ENCODE assay signal across 9 cellular contexts in the genomic region with DNA sequence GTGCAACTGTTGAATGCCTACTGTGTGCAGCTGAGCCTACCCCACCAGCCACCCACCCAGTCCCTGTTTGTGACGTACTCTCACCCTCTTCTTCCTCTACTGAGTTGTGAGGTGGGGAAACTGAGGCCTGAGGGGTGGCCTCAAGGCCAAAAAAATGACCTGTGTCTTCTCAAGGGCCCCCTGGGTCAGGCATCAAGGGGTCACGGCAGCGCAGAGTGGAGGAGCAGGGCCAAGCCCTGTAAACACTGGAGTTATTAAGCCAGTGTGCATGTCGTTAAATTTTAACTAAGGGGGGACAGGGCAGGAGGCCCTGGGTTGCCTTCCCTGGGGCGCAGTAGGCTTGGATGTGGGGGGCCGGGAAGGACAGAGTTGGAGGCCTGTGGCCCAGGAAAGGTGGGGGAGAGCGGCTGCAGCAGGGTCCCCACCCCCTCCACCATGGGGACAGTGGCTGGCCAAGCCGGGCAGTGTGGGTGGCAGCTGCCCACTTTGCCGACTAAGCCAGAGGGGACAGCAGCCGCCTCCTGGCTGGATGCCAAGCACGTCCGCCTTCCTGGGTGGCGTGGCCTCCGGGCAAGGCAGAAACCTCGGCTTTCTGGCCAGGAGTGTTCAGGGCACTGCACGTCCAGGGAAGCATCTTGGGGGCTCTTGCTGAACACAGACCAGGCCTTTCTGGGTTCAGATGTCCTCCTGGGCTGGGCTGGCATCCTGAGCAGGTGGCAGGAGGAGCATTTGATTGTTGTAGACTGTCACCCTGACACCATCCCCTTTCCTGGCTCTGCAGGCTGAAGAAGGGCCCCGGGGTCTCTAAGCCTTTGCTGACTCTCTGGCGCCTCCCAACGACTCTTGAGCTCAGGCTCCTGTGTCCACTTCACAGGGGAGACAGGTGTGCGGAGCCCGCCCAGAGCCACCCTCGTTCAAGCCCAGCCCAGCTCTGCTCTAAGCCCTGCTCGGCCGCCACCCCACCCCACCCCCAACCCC. TPM values are rescaled to one million over a fixed set of nuclear protein-coding genes. Genes with fewer than 3 reads are reported as not detected.
DNase-seq lines count a peak whose midpoint lies in the region; ATAC-seq, FAIRE-seq and TF ChIP-seq lines count a peak whose summit lies in the region.
"Had no signal": no experiment of that assay in that cellular context is flagged by ENCODE, and none has a peak within 500 bp of the region (broad histone marks: within the 10 kb centered on the region; RNA-seq: fewer than 3 reads in every experiment).

No MANE protein-coding gene starts in this region.

- H3K79me2 ChIP-seq in HepG2 (ENCODE audit: insufficient read depth, low read length): no peaks in the 10 kb centered on the region

- DNase-seq in AG08396 (ENCODE audit: low spot score): peak; percentile 25
- peak; percentile 44 for DNase-seq in NCI-H2171 treated with DMSO at 0.1 percent for 48 hours (lab: John Stamatoyannopoulos, UW)
- DNase-seq in adrenal gland: peak in 6 of 7 donors; percentile 26 to 83 (median 44)
- peak; percentile 87 for DNase-seq in HepG2 (ENCODE audit: low spot score)
- no peak for DNase-seq in posterior vena cava (ENCODE audit: low spot score)

- no peaks in the 10 kb centered on the region for H4K20me1 ChIP-seq in HepG2 (ENCODE audit: insufficient read depth, low read length)

- peak overlapping the region; percentile 90 for H3K4me2 ChIP-seq in HepG2 (ENCODE audit: low read depth, low read length)

- H3K36me3 ChIP-seq in adrenal gland (replicated peaks in 1 of 2) (no peaks in the 10 kb centered on the region), HepG2 (replicated peaks in 1 of 2; ENCODE audit: control insufficient read depth in 1 of 2, insufficient read depth in 2 of 2, low read length in 2 of 2) (peaks cover 0 to 4% of the 10 kb centered on the region in 2 experiments; a peak in 3 of 5 replicates)

- peak; percentile 63 for TF ChIP-seq RAD21 in HepG2 (CRISPR knock-in tag; IDR thresholded peaks at IDR 0.05)

- peak overlapping the region; percentile 47 for H3K9ac ChIP-seq in HepG2 (ENCODE audit: insufficient read depth, low read depth, low read length)

- intact Hi-C loops in adrenal gland (cut with DNase I): no loop called here
- intact Hi-C loops in HepG2 (cut with micrococcal nuclease; ENCODE audit: unreplicated experiment): loop anchor here (1.0 kb wide), 1 partner anchor 44 kb away; no protein-coding TSS in a partner anchor
- intact Hi-C loops in posterior vena cava (cut with DNase I): no loop called here

- TF ChIP-seq CTCF in GM12873 (IDR thresholded peaks at IDR 0.05; ENCODE audit: insufficient read depth, low read depth, low read length, missing control alignments) (peak; percentile 59), adrenal gland (IDR thresholded peaks at IDR 0.05) (no peak), HepG2 (CRISPR knock-in tag; IDR thresholded peaks at IDR 0.05) (peak; percentile 82)

- peak; percentile 68 for FAIRE-seq in HepG2 (lab: Jason Lieb, UNC)
- FAIRE-seq: endothelial cell of umbilical vein had no signal

- H3K4me3 ChIP-seq in adrenal gland (no peak overlapping the region), HepG2 (replicated peaks in 1 of 3; ENCODE audit: insufficient read depth in 1 of 3, low read depth in 2 of 3, low read length in 3 of 3) (peak overlapping the region; percentile 43 to 76 (median 73); a peak in 5 of 6 replicates)

- POLR2A ChIA-PET in HepG2 (lab: Yijun Ruan, JAX): interaction anchor here (0.7 to 2.1 kb wide), 6 partner anchors 10 to 145 kb away, joined by 3 to 19 read pairs (median 6); no protein-coding TSS in a partner anchor

- TF ChIP-seq POLR2A in adrenal gland (IDR thresholded peaks at IDR 0.05) (no peak), HepG2 (IDR thresholded peaks at IDR 0.05; ENCODE audit: insufficient read depth in 1 of 2, low read depth in 2 of 2, low read length in 2 of 2) (peak in 1 of 2 experiments; percentile 67; a peak in 2 of 4 replicates)

- H3K4me1 ChIP-seq in adrenal gland (replicated peaks in 1 of 2) (peaks cover 4 to 8% of the 10 kb centered on the region in 2 donors), HepG2 (ENCODE audit: insufficient read depth, low read length) (peaks cover 8% of the 10 kb centered on the region; the same call in 1 of the 2 replicates)

- H3K27me3 ChIP-seq in adrenal gland (no peaks in the 10 kb centered on the region), HepG2 (ENCODE audit: control insufficient read depth in 1 of 2, insufficient read depth in 2 of 2, low read length in 2 of 2) (no peaks in the 10 kb centered on the region; a peak in 1 of 5 replicates)

- no peak overlapping the region for H2AFZ ChIP-seq in HepG2 (ENCODE audit: low read length)

- TSS peak; percentile 45 for BruUV-seq in HepG2 (replicated peaks; lab: Mats Ljungman, UMichigan)

- in situ Hi-C loops in HepG2 (cut with HindIII; ENCODE audit: extremely low pct_ligation_motif_present, low pct_unique_long_range_greater_than_20kb): loop anchor here (5.0 kb wide), 1 partner anchor 42 kb away; no protein-coding TSS in a partner anchor

- TF ChIP-seq EP300 in HepG2 (IDR thresholded peaks at IDR 0.05; ENCODE audit: low read depth in 2 of 2, low read length in 2 of 2) (peak in 1 of 2 experiments; percentile 75; a peak in 2 of 4 replicates), HepG2 (CRISPR knock-in tag; IDR thresholded peaks at IDR 0.05; ENCODE audit: borderline replicate concordance) (peak; percentile 31; the same call in 1 of the 2 replicates)

- CTCF ChIA-PET in HepG2 (lab: Yijun Ruan, JAX; ENCODE audit: low intra/inter-chr PET ratio, low total read pairs): interaction anchor here (1.7 kb wide), 1 partner anchor 44 kb away, joined by 21 read pairs; no protein-coding TSS in a partner anchor

- 50 to 73% (median 60%) methylated on average over 7 to 24 of the region's 24 CpGs for WGBS in adrenal gland, 4 donors
- 4% methylated on average over 6 of the region's 24 CpGs for WGBS in HepG2 (ENCODE audit: low lambda C conversion rate)

- ATAC-seq in HepG2 (peak; percentile 89), GM19395 (IDR thresholded peaks at IDR 0.05; ENCODE audit: unreplicated experiment) (no peak), HG02884 (IDR thresholded peaks at IDR 0.05; ENCODE audit: unreplicated experiment) (no peak)

- H3K9me3 ChIP-seq in adrenal gland (replicated peaks in 1 of 3): no peaks in the 10 kb centered on the region
- H3K9me3 ChIP-seq in HepG2 (ENCODE audit: low read length): no peaks in the 10 kb centered on the region

- H3K27ac ChIP-seq in adrenal gland (no peak overlapping the region), HepG2 (ENCODE audit: extremely low read length, insufficient read depth, low read length) (peak overlapping the region; percentile 66)

TF ChIP-seq in HepG2, 621 proteins besides CTCF, POLR2A, EP300 and RAD21 (continues in another document):
- TF ChIP-seq TSC22D2 (CRISPR knock-in tag; IDR thresholded peaks at IDR 0.05; ENCODE audit: borderline replicate concordance) (no peak), ZNF382 (CRISPR knock-in tag; IDR thresholded peaks at IDR 0.05; ENCODE audit: borderline replicate concordance) (no peak), NAIF1 (CRISPR knock-in tag; IDR thresholded peaks at IDR 0.05; ENCODE audit: borderline replicate concordance) (peak; percentile 60; the same call in 1 of the 2 replicates), ZNF124 (CRISPR knock-in tag; IDR thresholded peaks at IDR 0.05) (no peak), ATF7 (IDR thresholded peaks at IDR 0.05) (no peak), ATF7 (CRISPR knock-in tag; IDR thresholded peaks at IDR 0.05) (peak; percentile 36; the same call in 1 of the 2 replicates), ZNF552 (CRISPR knock-in tag; IDR thresholded peaks at IDR 0.05; ENCODE audit: borderline replicate concordance) (no peak), ETV6 (CRISPR knock-in tag; conservative IDR thresholded peaks at IDR 0.05) (no peak)

RNA-seq across cellular contexts. Expression of gene SLC29A4, which starts 1.9 kb away (rescaled TPM):
- total RNA-seq in adrenal gland (10 to 100 TPM in 2 of 8 donors, 1 to 10 TPM in 4, under 1 TPM in 2; 0.69 to 21.6 (median 2.3) TPM), HepG2 (2016; rRNA removed; fragmentation: Illumina TruSeq; extraction: Trizol) (21.2 and 31.7 TPM in 2 replicates), posterior vena cava (1 to 10 TPM in 1 of 2 donors, under 1 TPM in 1; 0.90 to 1.4 TPM)
- polyA plus RNA-seq in adrenal gland (10 to 100 TPM in 2 of 3 donors, 1 to 10 TPM in 1; 4.3 to 22.0 (median 16.6) TPM), HepG2 (2011; rRNA removed) (29.7 and 53.0 TPM in 2 replicates)
- total RNA-seq in HepG2 (2016; cell fraction: cytosol; rRNA removed; fragmentation: Illumina TruSeq; extraction: Trizol; ENCODE audit: low read depth): 33.8 and 34.7 TPM in 2 replicates
- total RNA-seq in HepG2 (2016; cell fraction: insoluble cytoplasmic fraction; rRNA removed; fragmentation: Illumina TruSeq; extraction: Trizol): 18.9 and 30.5 TPM in 2 replicates
- total RNA-seq in HepG2 (2016; cell fraction: membrane; rRNA removed; fragmentation: Illumina TruSeq; extraction: Trizol): 76.3 and 81.9 TPM in 2 replicates
- total RNA-seq in HepG2 (2016; cell fraction: nucleus; rRNA removed; fragmentation: Illumina TruSeq; extraction: Trizol): 18.2 and 22.5 TPM in 2 replicates
- polyA plus RNA-seq in HepG2 (2011; cell fraction: cytosol; rRNA removed): 23.1 and 35.9 TPM in 2 replicates
- polyA plus RNA-seq in HepG2 (2011; cell fraction: nucleus; rRNA removed): 110 and 117 TPM in 2 replicates
- polyA plus RNA-seq in HepG2 (2012): 21.6 and 26.5 TPM in 2 replicates
- polyA plus RNA-seq in HepG2 (2016; cell fraction: cytosol; fragmentation: Illumina TruSeq; extraction: Trizol; ENCODE audit: low read depth): 78.6 and 80.2 TPM in 2 replicates
- polyA plus RNA-seq in HepG2 (2016; cell fraction: insoluble cytoplasmic fraction; fragmentation: Illumina TruSeq; extraction: Trizol; ENCODE audit: low read depth): 31.0 and 42.3 TPM in 2 replicates
- polyA plus RNA-seq in HepG2 (2016; cell fraction: membrane; fragmentation: Illumina TruSeq; extraction: Trizol; ENCODE audit: low read depth): 113 and 128 TPM in 2 replicates
- 57.1 and 65.3 TPM in 2 replicates for polyA plus RNA-seq in HepG2 (2016; cell fraction: nucleus; fragmentation: Illumina TruSeq; extraction: Trizol; ENCODE audit: insufficient read depth, low read depth)
- 1.5 and 136 TPM in 2 replicates for polyA minus RNA-seq in HepG2 (2011; rRNA and poly(A)+ RNA removed; ENCODE audit: low replicate concordance)
- polyA minus RNA-seq in HepG2 (2011; cell fraction: cytosol; rRNA and poly(A)+ RNA removed): 23.7 and 26.6 TPM in 2 replicates
- polyA minus RNA-seq in HepG2 (2011; cell fraction: nucleus; rRNA and poly(A)+ RNA removed): 20.0 and 25.2 TPM in 2 replicates

Comparison
In these comparisons a context has a peak if more than half of its experiments do, and no peak if none do; other contexts are left out.
1. CTCF ChIP-seq: peak in GM12873 (single experiment) and HepG2 (single experiment); none in adrenal gland (0 of 6).
2. H3K4me3 ChIP-seq: peak in HepG2 (3 of 3); none in adrenal gland (0 of 4).